Comparison of ENCODE assay signal across 30 cellular contexts in genomic region chr10:52337225-52337624, GRCh38. TPM values are rescaled to one million over a fixed set of nuclear protein-coding genes. Genes with fewer than 3 reads are reported as not detected.
"Had no signal": no experiment of that assay in that cellular context is flagged by ENCODE, and none has a peak within 500 bp of the region (broad histone marks: within the 10 kb centered on the region; RNA-seq: fewer than 3 reads in every experiment).

No MANE protein-coding gene starts in this region.

- H3K4me3 ChIP-seq: left lung, lower lobe of right lung, ovary, prostate gland, sigmoid colon, spleen, suprapubic skin, thoracic aorta, tibial artery, upper lobe of right lung had no signal

- H3K4me1 ChIP-seq: left lung, lower lobe of right lung, prostate gland, sigmoid colon, spleen, suprapubic skin, tibial artery, upper lobe of right lung had no signal

- H3K4me3 Mint-ChIP-seq: immature natural killer cell; mesothelial cell of epicardium; natural killer cell; nephron progenitor cell; stimulated activated effector memory CD8-positive, alpha-beta T cell treated with anti-CD3 and anti-CD28 coated beads, Interleukin-12 subunit alpha, Interleukin-12 subunit beta, amount 100 ng/mL, for 72 hours; stimulated activated naive CD8-positive, alpha-beta T cell treated with anti-CD3 and anti-CD28 coated beads, Interleukin-15, Interleukin-2, amounts not matched to agents 100 ng/mL and 50 ng/mL, for 24 hours had no signal

- H3K27me3 ChIP-seq: left lung, ovary, sigmoid colon, spleen, suprapubic skin, upper lobe of right lung had no signal

- H3K27me3 Mint-ChIP-seq: stimulated activated naive CD8-positive, alpha-beta T cell treated with anti-CD3 and anti-CD28 coated beads, Interleukin-15, Interleukin-2, amounts not matched to agents 100 ng/mL and 50 ng/mL, for 24 hours had no signal

- ATAC-seq: left colon; left lung; lower lobe of right lung; natural killer cell; right cardiac atrium; stimulated activated effector memory CD8-positive, alpha-beta T cell treated with anti-CD3 and anti-CD28 coated beads, Interleukin-12 subunit alpha, Interleukin-12 subunit beta, amount 100 ng/mL, for 72 hours; upper lobe of right lung had no signal

- H3K9me3 ChIP-seq: left lung, lower lobe of right lung, ovary, prostate gland, sigmoid colon, spleen, suprapubic skin, thoracic aorta, tibial artery, upper lobe of right lung had no signal

- H3K9me3 Mint-ChIP-seq: mesothelial cell of epicardium; naive B cell; natural killer cell; nephron progenitor cell; stimulated activated naive CD8-positive, alpha-beta T cell treated with anti-CD3 and anti-CD28 coated beads, Interleukin-15, Interleukin-2, amounts not matched to agents 100 ng/mL and 50 ng/mL, for 24 hours had no signal

- FAIRE-seq: islet of Langerhans, kidney, small intestine, urothelium cell line had no signal

- H3K36me3 ChIP-seq: left lung, lower lobe of right lung, ovary, prostate gland, sigmoid colon, spleen, suprapubic skin, thoracic aorta, tibial artery, upper lobe of right lung had no signal

- H3K36me3 Mint-ChIP-seq: immature natural killer cell; mesothelial cell of epicardium; naive B cell; natural killer cell; stimulated activated effector memory CD8-positive, alpha-beta T cell treated with anti-CD3 and anti-CD28 coated beads, Interleukin-12 subunit alpha, Interleukin-12 subunit beta, amount 100 ng/mL, for 72 hours had no signal

- H3K27ac Mint-ChIP-seq: immature natural killer cell; mesothelial cell of epicardium; naive B cell; natural killer cell; nephron progenitor cell; stimulated activated effector memory CD8-positive, alpha-beta T cell treated with anti-CD3 and anti-CD28 coated beads, Interleukin-12 subunit alpha, Interleukin-12 subunit beta, amount 100 ng/mL, for 72 hours; stimulated activated naive CD8-positive, alpha-beta T cell treated with anti-CD3 and anti-CD28 coated beads, Interleukin-15, Interleukin-2, amounts not matched to agents 100 ng/mL and 50 ng/mL, for 24 hours had no signal

- H3K4me1 Mint-ChIP-seq: immature natural killer cell; mesothelial cell of epicardium; naive B cell; natural killer cell; stimulated activated effector memory CD8-positive, alpha-beta T cell treated with anti-CD3 and anti-CD28 coated beads, Interleukin-12 subunit alpha, Interleukin-12 subunit beta, amount 100 ng/mL, for 72 hours had no signal

- DNase-seq: hypothalamus; immature natural killer cell; kidney; left colon; left lung; lower lobe of right lung; mesendoderm; naive B cell; natural killer cell; nephron progenitor cell; ovary; retina; right cardiac atrium; sigmoid colon; small intestine; spleen; stimulated activated CD4-positive, alpha-beta T cell treated with anti-CD3 and anti-CD28 coated beads, Interleukin-4, amount 100 ng/mL, for 24 hours; stimulated activated naive CD4-positive, alpha-beta T cell; tibial artery; trophoblast cell; upper lobe of right lung had no signal

- H3K27ac ChIP-seq: left lung, lower lobe of right lung, ovary, prostate gland, sigmoid colon, spleen, suprapubic skin, thoracic aorta, tibial artery, upper lobe of right lung had no signal

RNA-seq across cellular contexts. Expression of gene DKK1, which starts 23.1 kb away (rescaled TPM):
- total RNA-seq: mononuclear cell, natural killer cell, right cardiac atrium had no signal
- polyA plus RNA-seq: immature natural killer cell had no signal
